In genomic region chr20:63893999-63894357, GRCh38 we compare ENCODE assay signal across 9 cellular contexts. TPM values are rescaled to one million over a fixed set of nuclear protein-coding genes. Genes with fewer than 3 reads are reported as not detected.
DNase-seq lines count a peak whose midpoint lies in the region; ATAC-seq and TF ChIP-seq lines count a peak whose summit lies in the region.
"Had no signal": no experiment of that assay in that cellular context is flagged by ENCODE, and none has a peak within 500 bp of the region (broad histone marks: within the 10 kb centered on the region; RNA-seq: fewer than 3 reads in every experiment).

No MANE protein-coding gene starts in this region.

- H3K9me2 ChIP-seq in DOHH2 (replicated peaks; ENCODE audit: control insufficient read depth, low read length) = no peaks in the 10 kb centered on the region

- H3K79me2 ChIP-seq in DOHH2 (ENCODE audit: control insufficient read depth, low read length) = peaks cover 36% of the 10 kb centered on the region

- H3K4me2 ChIP-seq in DOHH2 (ENCODE audit: low read length) = peak overlapping the region; percentile 89; the same call in 1 of the 2 replicates

- ATAC-seq in SK-N-SH treated with all-trans-retinoic acid at 6 μM for 48 hours = peak; percentile 4; the same call in 2 of the 3 replicates
- no peak for ATAC-seq in HG03159 (IDR thresholded peaks at IDR 0.05; ENCODE audit: unreplicated experiment)
- no peak for ATAC-seq in left colon

- no peak overlapping the region for H3K27ac ChIP-seq in DOHH2 (ENCODE audit: low read depth, low read length)
- H3K27ac ChIP-seq in esophagus muscularis mucosa (replicated peaks in 1 of 4) = peak overlapping the region; percentile 76 to 86 (median 81)
- H3K27ac ChIP-seq in prostate gland = peak overlapping the region; percentile 77 to 82

- in situ Hi-C loops in GM13977 (cut with MboI; ENCODE audit: low pct_unique_long_range_greater_than_20kb, low sequenced_read_pairs, unreplicated experiment) = no loop called here

- H3K4me1 ChIP-seq in DOHH2 (ENCODE audit: control insufficient read depth, low read length) (peaks cover 25% of the 10 kb centered on the region), esophagus muscularis mucosa (peaks cover 20 to 46% (median 41%) of the 10 kb centered on the region in 4 donors), prostate gland (replicated peaks) (peaks cover 21% of the 10 kb centered on the region)

- WGBS in esophagus muscularis mucosa = 39% methylated on average over 4 of the region's 6 CpGs
- whole genome bisulfite sequencing in prostate gland = 18% methylated on average over 6 of the region's 6 CpGs

- TF ChIP-seq POLR2A in esophagus muscularis mucosa (IDR thresholded peaks at IDR 0.05; ENCODE audit: low read depth) = no peak
- no peak for TF ChIP-seq POLR2A in prostate gland (IDR thresholded peaks at IDR 0.05)

- H3K27me3 ChIP-seq in DOHH2 (ENCODE audit: control insufficient read depth, low read length) (no peaks in the 10 kb centered on the region), esophagus muscularis mucosa (no peaks in the 10 kb centered on the region), prostate gland (replicated peaks; ENCODE audit: insufficient read depth) (no peaks in the 10 kb centered on the region)

- DNase-seq in esophagus muscularis mucosa (ENCODE audit: extremely low spot score) (no peak), prostate gland (ENCODE audit: low spot score) (no peak), GM13977 (ENCODE audit: low spot score) (no peak), NCI-H1048 (lab: John Stamatoyannopoulos, UW) (no peak), left colon (no peak)
- DNase-seq: NCI-H187 had no signal

- no peaks in the 10 kb centered on the region for H3K9me3 ChIP-seq in DOHH2 (ENCODE audit: control insufficient read depth, insufficient read depth, low read length)
- H3K9me3 ChIP-seq in esophagus muscularis mucosa = no peaks in the 10 kb centered on the region
- H3K9me3 ChIP-seq in prostate gland = no peaks in the 10 kb centered on the region

- peaks cover 37% of the 10 kb centered on the region for H3K36me3 ChIP-seq in DOHH2 (ENCODE audit: control insufficient read depth, low read length)
- peaks cover 17 to 35% (median 31%) of the 10 kb centered on the region in 4 donors for H3K36me3 ChIP-seq in esophagus muscularis mucosa
- no peaks in the 10 kb centered on the region for H3K36me3 ChIP-seq in prostate gland

- H3K4me3 ChIP-seq in DOHH2 (ENCODE audit: low read length) = peak overlapping the region; percentile 77
- H3K4me3 ChIP-seq in esophagus muscularis mucosa = peak overlapping the region; percentile 64 to 83 (median 68)
- peak overlapping the region; percentile 46 to 55 for H3K4me3 ChIP-seq in prostate gland

- TF ChIP-seq CTCF in DOHH2 (IDR thresholded peaks at IDR 0.05; ENCODE audit: low read depth, low read length, poor library complexity, severe bottlenecking) (no peak), esophagus muscularis mucosa (IDR thresholded peaks at IDR 0.05) (no peak), prostate gland (IDR thresholded peaks at IDR 0.05) (no peak), GM13977 (IDR thresholded peaks at IDR 0.05; ENCODE audit: extremely low read depth, insufficient read depth, missing control alignments) (no peak)

- no peak for TF ChIP-seq EP300 in esophagus muscularis mucosa (IDR thresholded peaks at IDR 0.05)

- H4K20me1 ChIP-seq in DOHH2 (ENCODE audit: control insufficient read depth, insufficient read depth, low read depth, low read length) = peaks cover 20% of the 10 kb centered on the region

- intact Hi-C loops in esophagus muscularis mucosa (cut with DNase I) = no loop called here
- intact Hi-C loops in prostate gland (cut with DNase I) = loop anchor here (10.0 kb wide), 1 partner anchor 171 kb away; the partner anchor contains the start of gene TCEA2
- intact Hi-C loops in left colon (cut with DNase I, micrococcal nuclease) = no loop called here

- H3F3A ChIP-seq in DOHH2 (ENCODE audit: control insufficient read depth, insufficient read depth) = peaks cover 14% of the 10 kb centered on the region

TF ChIP-seq in SK-N-SH treated with all-trans-retinoic acid at 6 μM for 48 hours, 23 proteins besides CTCF, POLR2A, EP300 and RAD21:
- TF ChIP-seq POU6F1 (CRISPR knock-in tag; IDR thresholded peaks at IDR 0.05; ENCODE audit: borderline replicate concordance, low read depth) (no peak), RARB (CRISPR knock-in tag; IDR thresholded peaks at IDR 0.05) (no peak), CREB5 (CRISPR knock-in tag; IDR thresholded peaks at IDR 0.05; ENCODE audit: low read depth) (no peak), ESRRG (CRISPR knock-in tag; IDR thresholded peaks at IDR 0.05) (no peak)

RNA-seq across cellular contexts. Expression of gene DNAJC5, which starts 0.9 kb away (rescaled TPM):
- total RNA-seq in esophagus muscularis mucosa (10 to 100 TPM; 39.5 to 64.9 (median 53.1) TPM), prostate gland (10 to 100 TPM; 44.4 to 66.6 TPM), left colon (10 to 100 TPM; 55.3 to 79.4 TPM)

RNA-seq across cellular contexts. Expression of gene TPD52L2, which starts 28.9 kb away (rescaled TPM):
- 100 to 1,000 TPM; 110 to 162 (median 134) TPM for total RNA-seq in esophagus muscularis mucosa
- total RNA-seq in prostate gland = 100 to 1,000 TPM; 105 to 127 TPM
- 10 to 100 TPM; 49.5 to 58.5 TPM for total RNA-seq in left colon

RNA-seq across cellular contexts. Expression of gene ABHD16B, which starts 32.7 kb away (rescaled TPM):
- total RNA-seq in esophagus muscularis mucosa (not detected), prostate gland (1 to 10 TPM in 1 of 2 donors, not detected in 1; 1.6 TPM), left colon (not detected)
